16 cellular contexts compared by ENCODE assay signal in the genomic region with DNA sequence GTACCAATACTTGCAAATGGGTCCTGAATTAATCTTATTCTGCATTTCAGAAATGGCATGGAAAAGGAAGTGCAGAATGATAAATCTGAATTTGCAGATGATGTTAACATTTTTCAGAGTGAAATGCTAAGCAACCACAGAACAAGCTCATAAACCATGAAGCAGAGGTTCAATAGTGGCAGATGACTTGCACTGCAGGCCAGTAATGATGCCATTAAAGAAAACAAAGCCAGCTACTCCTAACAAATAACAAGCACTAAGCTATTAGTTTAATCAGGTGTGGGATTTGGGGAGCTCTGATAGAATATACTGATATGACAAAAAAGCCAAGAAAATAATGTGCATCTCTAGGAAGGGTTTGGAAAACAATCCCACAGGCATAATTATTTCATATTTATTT.
A peak's percentile ranks its signal among the peaks of the same experiment; 100 is the strongest.
DNase-seq lines count a peak whose midpoint lies in the region; ATAC-seq lines count a peak whose summit lies in the region.
"Had no signal": no experiment of that assay in that cellular context is flagged by ENCODE, and none has a peak within 500 bp of the region (broad histone marks: within the 10 kb centered on the region; RNA-seq: fewer than 3 reads in every experiment).

No MANE protein-coding gene starts in this region.

- H3K36me3 Mint-ChIP-seq in stimulated activated memory B cell treated with anti-CD40 and anti-IgM and Interleukin-4, amounts not matched to agents 10 μg/mL and 1 μg/mL and 100 μg/mL, for 72 hours, result no peaks in the 10 kb centered on the region
- H3K36me3 Mint-ChIP-seq: CD4-positive, alpha-beta memory T cell had no signal

- no peak overlapping the region for H3K4me3 Mint-ChIP-seq in stimulated activated memory B cell treated with anti-CD40 and anti-IgM and Interleukin-4, amounts not matched to agents 10 μg/mL and 1 μg/mL and 100 μg/mL, for 72 hours
- H3K4me3 Mint-ChIP-seq: CD4-positive, alpha-beta memory T cell had no signal

- H3K27ac Mint-ChIP-seq in stimulated activated memory B cell treated with anti-CD40 and anti-IgM and Interleukin-4, amounts not matched to agents 10 μg/mL and 1 μg/mL and 100 μg/mL, for 72 hours, result no peak overlapping the region
- H3K27ac Mint-ChIP-seq: CD4-positive, alpha-beta memory T cell had no signal

- H3K4me1 Mint-ChIP-seq in stimulated activated memory B cell treated with anti-CD40 and anti-IgM and Interleukin-4, amounts not matched to agents 10 μg/mL and 1 μg/mL and 100 μg/mL, for 72 hours, result no peaks in the 10 kb centered on the region
- H3K4me1 Mint-ChIP-seq: CD4-positive, alpha-beta memory T cell had no signal

- DNase-seq in NCI-H146 (lab: John Stamatoyannopoulos, UW) (peak; percentile 17), NCI-H146 treated with DMSO at 0.1 percent for 48 hours (lab: John Stamatoyannopoulos, UW; ENCODE audit: unreplicated experiment) (no peak), NCI-H69 (lab: John Stamatoyannopoulos, UW) (peak; percentile 53)
- DNase-seq: BE2C; CD4-positive, alpha-beta memory T cell; DMS53; GM23248; H7; IMR-90 had no signal

- peak overlapping the region; percentile 26 for H3K27ac ChIP-seq in cingulate gyrus (ENCODE audit: low read depth, low read length)
- peak overlapping the region; percentile 23 for H3K27ac ChIP-seq in temporal lobe (ENCODE audit: low read depth, low read length)
- H3K27ac ChIP-seq: A549, C4-2B, GM23248 had no signal

- peaks cover 3% of the 10 kb centered on the region for H3K9me3 Mint-ChIP-seq in stimulated activated memory B cell treated with anti-CD40 and anti-IgM and Interleukin-4, amounts not matched to agents 10 μg/mL and 1 μg/mL and 100 μg/mL, for 72 hours

- no peaks in the 10 kb centered on the region for H3K27me3 Mint-ChIP-seq in stimulated activated memory B cell treated with anti-CD40 and anti-IgM and Interleukin-4, amounts not matched to agents 10 μg/mL and 1 μg/mL and 100 μg/mL, for 72 hours
- H3K27me3 Mint-ChIP-seq: CD4-positive, alpha-beta memory T cell had no signal

- no peak for ATAC-seq in stimulated activated memory B cell treated with anti-CD40 and anti-IgM and Interleukin-4, amounts not matched to agents 10 μg/mL and 1 μg/mL and 100 μg/mL, for 72 hours
- no peak for ATAC-seq in HG02973 (IDR thresholded peaks at IDR 0.05; ENCODE audit: unreplicated experiment)
- ATAC-seq: A549, GM12878 had no signal
